ENCODE assay signal across 14 cellular contexts in the genomic region with DNA sequence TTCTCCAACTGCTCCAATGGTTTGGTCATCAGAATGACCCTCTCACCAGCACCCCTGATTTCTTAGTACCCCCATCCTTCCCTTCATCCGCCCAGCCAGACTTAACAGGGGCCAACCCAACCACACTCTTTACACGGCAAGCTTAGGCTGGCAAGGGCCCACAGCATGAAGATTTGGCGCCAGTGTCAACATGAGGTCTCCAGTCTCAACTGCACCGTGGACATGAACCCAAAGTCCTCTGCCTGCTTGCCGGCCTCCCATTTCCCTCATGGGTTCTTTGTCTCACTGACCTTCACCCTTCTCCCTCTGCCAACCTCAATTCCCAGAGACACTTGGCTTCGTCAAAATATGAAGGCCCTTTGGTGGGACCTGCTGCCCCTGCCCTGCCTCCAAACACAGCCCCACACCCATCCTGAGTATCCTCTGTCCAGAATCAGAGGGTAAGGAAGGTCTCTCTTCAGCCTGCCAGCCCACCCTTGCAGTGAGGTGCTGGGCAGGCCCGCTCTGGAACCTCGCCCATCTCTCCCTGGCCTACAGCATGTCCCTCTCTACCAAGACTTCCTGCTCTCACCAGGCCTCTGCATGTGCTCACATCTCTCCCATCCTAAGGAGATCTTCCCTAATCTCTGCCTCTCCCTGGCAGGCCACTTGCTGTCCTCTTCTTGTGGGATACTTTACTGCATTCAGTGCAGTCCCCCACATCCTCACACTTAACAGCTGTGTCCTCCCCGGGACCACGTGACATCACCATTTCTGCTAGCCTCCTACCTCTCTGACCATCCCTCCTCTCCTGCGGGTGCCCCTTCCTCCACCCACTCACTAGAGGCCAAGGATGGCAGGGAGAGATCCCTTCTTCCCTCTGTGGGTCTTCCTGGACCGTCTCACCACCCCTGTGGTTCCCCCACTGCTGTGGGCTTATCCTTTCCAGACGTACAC.
DNase-seq lines count a peak whose midpoint lies in the region; ATAC-seq, FAIRE-seq and TF ChIP-seq lines count a peak whose summit lies in the region.
"Had no signal": no experiment of that assay in that cellular context is flagged by ENCODE, and none has a peak within 500 bp of the region (broad histone marks: within the 10 kb centered on the region; RNA-seq: fewer than 3 reads in every experiment).

No MANE protein-coding gene starts in this region.

- H3F3A ChIP-seq in GM23248 (ENCODE audit: insufficient read depth), result peaks cover 33% of the 10 kb centered on the region

- TF ChIP-seq CTCF in kidney (IDR thresholded peaks at IDR 0.05; ENCODE audit: borderline replicate concordance, extremely low read depth, insufficient read depth), result no peak

- H3K4me3 ChIP-seq in GM23248, result peak overlapping the region; percentile 18
- no peak overlapping the region for H3K4me3 ChIP-seq in kidney (ENCODE audit: low read length in 2 of 2)
- H3K4me3 ChIP-seq: mucosa of descending colon, right atrium auricular region, thoracic aorta had no signal

- no peak overlapping the region for H3K4me3 Mint-ChIP-seq in T-cell
- H3K4me3 Mint-ChIP-seq in stimulated activated effector memory CD8-positive, alpha-beta T cell treated with anti-CD3 and anti-CD28 coated beads, Interleukin-12 subunit alpha, Interleukin-12 subunit beta, amount 100 ng/mL, for 72 hours, result peak overlapping the region; percentile 90

- peak overlapping the region; percentile 51 for H3K4me2 ChIP-seq in GM23248 (ENCODE audit: unreplicated experiment)

- no peaks in the 10 kb centered on the region for H3K27me3 ChIP-seq in GM23248 (replicated peaks; ENCODE audit: insufficient read depth)
- H3K27me3 ChIP-seq: right atrium auricular region had no signal

- POLR2A ChIA-PET in T-cell (lab: Charles Lee), result no interaction called here

- no peaks in the 10 kb centered on the region for H3K79me2 ChIP-seq in GM23248 (ENCODE audit: insufficient read depth)

- H3K36me3 ChIP-seq in GM23248 (ENCODE audit: low read depth) (no peaks in the 10 kb centered on the region), kidney (ENCODE audit: control insufficient read depth in 1 of 2, insufficient read depth in 2 of 2, low read length in 2 of 2) (no peaks in the 10 kb centered on the region)
- H3K36me3 ChIP-seq: right atrium auricular region, thoracic aorta had no signal

- no peaks in the 10 kb centered on the region for H3K36me3 Mint-ChIP-seq in T-cell
- peaks cover 16% of the 10 kb centered on the region for H3K36me3 Mint-ChIP-seq in stimulated activated effector memory CD8-positive, alpha-beta T cell treated with anti-CD3 and anti-CD28 coated beads, Interleukin-12 subunit alpha, Interleukin-12 subunit beta, amount 100 ng/mL, for 72 hours

- H3K27ac Mint-ChIP-seq in T-cell, result peak overlapping the region; percentile 1 to 41
- H3K27ac Mint-ChIP-seq in stimulated activated effector memory CD8-positive, alpha-beta T cell treated with anti-CD3 and anti-CD28 coated beads, Interleukin-12 subunit alpha, Interleukin-12 subunit beta, amount 100 ng/mL, for 72 hours, result peak overlapping the region; percentile 99

- H3K4me1 ChIP-seq in GM23248 (ENCODE audit: insufficient read depth) (peaks cover 47% of the 10 kb centered on the region), kidney (ENCODE audit: control insufficient read depth in 1 of 2, insufficient read depth in 1 of 2, low read depth in 1 of 2, low read length in 2 of 2) (peaks cover 22 to 23% of the 10 kb centered on the region in 2 donors)

- no peaks in the 10 kb centered on the region for H3K27me3 Mint-ChIP-seq in T-cell

- CTCF ChIA-PET in T-cell (lab: Charles Lee), result no interaction called here

- in situ Hi-C loops in GM23248 (cut with MboI), result no loop called here

- H3K9me2 ChIP-seq in GM23248 (ENCODE audit: insufficient read depth), result no peaks in the 10 kb centered on the region

- no peaks in the 10 kb centered on the region for H4K20me1 ChIP-seq in GM23248 (ENCODE audit: insufficient read depth)

- FAIRE-seq in kidney (lab: Jason Lieb, UNC), result no peak

- H3K9me3 ChIP-seq in GM23248 (ENCODE audit: low read depth) (no peaks in the 10 kb centered on the region), kidney (ENCODE audit: control insufficient read depth in 1 of 2, low read length in 2 of 2) (no peaks in the 10 kb centered on the region)
- H3K9me3 ChIP-seq: mucosa of descending colon, right atrium auricular region, thoracic aorta had no signal

- no peak for ATAC-seq in T-cell (replicated peaks in 1 of 4)
- no peak for ATAC-seq in stimulated activated effector memory CD8-positive, alpha-beta T cell treated with anti-CD3 and anti-CD28 coated beads, Interleukin-12 subunit alpha, Interleukin-12 subunit beta, amount 100 ng/mL, for 72 hours
- ATAC-seq: mucosa of descending colon had no signal

- peaks cover 25 to 30% (median 26%) of the 10 kb centered on the region in 3 donors for H3K4me1 Mint-ChIP-seq in T-cell
- H3K4me1 Mint-ChIP-seq in stimulated activated effector memory CD8-positive, alpha-beta T cell treated with anti-CD3 and anti-CD28 coated beads, Interleukin-12 subunit alpha, Interleukin-12 subunit beta, amount 100 ng/mL, for 72 hours, result peaks cover 69% of the 10 kb centered on the region

- intact Hi-C loops in kidney (cut with DNase I), result loop anchor here (10.0 kb wide), 1 partner anchor 88 kb away; the partner anchor contains the start of gene ZMIZ1

- DNase-seq in GM23248, result peak; percentile 32
- DNase-seq in T-cell, result no peak
- peak; percentile 58 for DNase-seq in kidney
- no peak for DNase-seq in stimulated activated effector memory CD8-positive, alpha-beta T cell treated with anti-CD3 and anti-CD28 coated beads, Interleukin-12 subunit alpha, Interleukin-12 subunit beta, amount 100 ng/mL, for 72 hours (ENCODE audit: low spot score in 2 of 2)
- no peak for DNase-seq in NCI-H2171 treated with DMSO at 0.1 percent for 48 hours (lab: John Stamatoyannopoulos, UW)
- DNase-seq in ureter (ENCODE audit: low spot score), result no peak
- no peak for DNase-seq in NCI-H1092 (lab: John Stamatoyannopoulos, UW)
- DNase-seq in SHP77 treated with DMSO at 0.1 percent for 48 hours (lab: John Stamatoyannopoulos, UW), result no peak
- DNase-seq: activated CD4-positive, alpha-beta T cell treated with anti-CD3 and anti-CD28 coated beads, Interleukin-2, amount 50 U/mL, for 1 hour; activated gamma-delta T cell; mucosa of descending colon; NCI-H2107 had no signal

- no peaks in the 10 kb centered on the region for H3K9me3 Mint-ChIP-seq in T-cell
- no peaks in the 10 kb centered on the region for H3K9me3 Mint-ChIP-seq in stimulated activated effector memory CD8-positive, alpha-beta T cell treated with anti-CD3 and anti-CD28 coated beads, Interleukin-12 subunit alpha, Interleukin-12 subunit beta, amount 100 ng/mL, for 72 hours

- WGBS in GM23248 (ENCODE audit: low coverage in 1 of 2, low lambda C conversion rate in 2 of 2, missing lambda C conversion rate in 2 of 2), 2 experiments, result 76 to 84% methylated on average over 12 to 13 of the region's 13 CpGs

- H3K27ac ChIP-seq in GM23248 (peak overlapping the region; percentile 88), kidney (ENCODE audit: low read depth in 2 of 2, low read length in 2 of 2) (peak overlapping the region; percentile 32 to 68)
- H3K27ac ChIP-seq: right atrium auricular region, thoracic aorta had no signal

- H3K9ac ChIP-seq in GM23248 (peak overlapping the region; percentile 61), kidney (ENCODE audit: low read length in 2 of 2) (no peak overlapping the region)

- 0 out of 2 replicates have a peak overlapping the region, but pooled peaks have one; percentile 4 for H2AFZ ChIP-seq in GM23248

Comparison
In these comparisons a context has a peak if more than half of its experiments do, and no peak if none do; other contexts are left out.
1. DNase-seq: peak in GM23248 (single experiment) and kidney (single experiment); none in T-cell (0 of 34), stimulated activated effector memory CD8-positive, alpha-beta T cell treated with anti-CD3 and anti-CD28 coated beads, Interleukin-12 subunit alpha, Interleukin-12 subunit beta, amount 100 ng/mL, for 72 hours (0 of 2), NCI-H2171 treated with DMSO at 0.1 percent for 48 hours (single experiment), ureter (single experiment), NCI-H1092 (single experiment) and SHP77 treated with DMSO at 0.1 percent for 48 hours (single experiment).